8 cellular contexts compared by ENCODE assay signal in the genomic region with DNA sequence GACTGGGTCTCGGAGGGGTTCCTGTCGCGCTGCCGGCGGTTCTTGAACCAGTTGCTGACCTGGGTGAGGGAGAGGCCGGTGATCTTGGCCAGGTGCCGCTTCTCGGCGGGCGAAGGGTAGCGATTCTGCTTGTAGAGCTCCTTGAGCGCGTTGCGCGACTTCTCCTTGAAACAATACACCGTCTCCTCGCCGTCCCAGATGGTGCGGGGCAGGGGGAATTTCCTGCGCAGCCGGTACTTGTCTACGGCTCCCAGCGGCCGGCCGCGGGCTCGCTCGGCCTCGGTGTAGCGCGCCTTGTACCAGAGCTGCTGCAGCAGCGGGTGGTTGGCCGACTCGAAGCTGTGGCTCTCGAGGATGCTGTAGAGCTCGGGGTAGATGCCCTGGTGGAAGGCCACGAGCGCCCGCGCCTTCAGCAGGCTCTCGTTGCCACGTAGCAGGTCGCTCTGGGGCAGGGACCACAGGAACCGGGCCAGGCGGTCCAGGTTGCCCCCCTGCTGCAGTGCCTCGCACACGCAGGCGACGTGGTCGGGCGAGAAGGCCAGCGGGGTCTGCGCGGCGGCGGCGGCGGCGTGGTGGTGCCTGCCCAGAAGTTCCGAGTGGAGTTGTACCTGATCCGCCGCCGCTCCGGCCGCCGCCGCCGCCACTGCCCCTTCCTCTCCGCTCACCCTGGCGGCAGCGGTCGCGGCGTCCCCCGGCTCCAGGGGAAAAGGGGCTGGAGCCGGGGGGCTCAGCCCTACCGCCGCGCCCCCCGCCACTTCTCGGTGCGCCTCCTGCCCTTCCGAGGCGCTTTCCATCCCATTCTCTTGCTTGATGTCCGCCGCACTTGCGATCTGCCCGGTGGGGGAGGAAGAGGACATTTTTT. TPM values are rescaled to one million over a fixed set of nuclear protein-coding genes. Genes with fewer than 3 reads are reported as not detected.
DNase-seq lines count a peak whose midpoint lies in the region; ATAC-seq and TF ChIP-seq lines count a peak whose summit lies in the region.

No MANE protein-coding gene starts in this region.

- H3K9me3 Mint-ChIP-seq in activated naive CD4-positive, alpha-beta T cell treated with anti-CD3 and anti-CD28 coated beads, Interleukin-2, amount 50 U/mL, for 72 hours, result no peaks in the 10 kb centered on the region

- 0% methylated on average over 68 to 88 of the region's 88 CpGs for WGBS in heart right ventricle, 2 donors

- H3K27me3 ChIP-seq in NT2/D1 (ENCODE audit: insufficient read depth, insufficient read length) (no peaks in the 10 kb centered on the region), heart right ventricle (peaks cover 0 to 100% (median 62%) of the 10 kb centered on the region in 7 donors)

- peak overlapping the region in 3 of 10 donors; percentile 21 to 58 (median 54) for H3K27ac ChIP-seq in heart right ventricle

- H3K9me3 ChIP-seq in NT2/D1 (ENCODE audit: insufficient read depth, low read length) (no peaks in the 10 kb centered on the region), heart right ventricle (no peaks in the 10 kb centered on the region)

- intact Hi-C loops in heart right ventricle (cut with DNase I), result loop anchor here in 3 of 10 donors (5.0 to 10.0 kb wide), 4 partner anchors 66 to 301 kb away; a partner anchor contains a TSS
- intact Hi-C loops in posterior vena cava (cut with DNase I), result loop anchor here in 1 of 2 donors (5.0 kb wide), 1 partner anchor 66 kb away; no protein-coding TSS in a partner anchor

- H3K36me3 ChIP-seq in NT2/D1 (ENCODE audit: insufficient read depth, insufficient read length, low read length), result peaks cover 18% of the 10 kb centered on the region
- no peaks in the 10 kb centered on the region for H3K36me3 ChIP-seq in heart right ventricle

- peaks cover 6% of the 10 kb centered on the region for H3K4me1 ChIP-seq in NT2/D1 (ENCODE audit: insufficient read depth, insufficient read length)
- H3K4me1 ChIP-seq in heart right ventricle, result peaks cover 0 to 34% (median 19%) of the 10 kb centered on the region in 9 donors

- no peak overlapping the region for H3K27ac Mint-ChIP-seq in activated naive CD4-positive, alpha-beta T cell treated with anti-CD3 and anti-CD28 coated beads, Interleukin-2, amount 50 U/mL, for 72 hours

- DNase-seq in NCI-H146 (lab: John Stamatoyannopoulos, UW), result peak; percentile 52
- no peak for DNase-seq in NCI-H146 treated with DMSO at 0.1 percent for 48 hours (lab: John Stamatoyannopoulos, UW; ENCODE audit: unreplicated experiment)
- no peak for DNase-seq in NT2/D1 (ENCODE audit: low read depth, low spot score)
- DNase-seq in activated naive CD4-positive, alpha-beta T cell treated with anti-CD3 and anti-CD28 coated beads, Interleukin-2, amount 50 U/mL, for 72 hours (ENCODE audit: low spot score in 2 of 2), result peak in 1 of 2 donors; percentile 29
- peak; percentile 20 to 32 for DNase-seq in heart right ventricle
- DNase-seq in posterior vena cava (ENCODE audit: low spot score), result peak; percentile 86

- H3K9ac ChIP-seq in NT2/D1 (ENCODE audit: insufficient read length, low read depth), result peak overlapping the region; percentile 93

- ATAC-seq in HG02798 (IDR thresholded peaks at IDR 0.05; ENCODE audit: poor library complexity, unreplicated experiment) (peak; percentile 52), heart right ventricle (peak; percentile 30 to 69 (median 42)), HG03196 (IDR thresholded peaks at IDR 0.05; ENCODE audit: unreplicated experiment) (no peak)
- ATAC-seq in activated naive CD4-positive, alpha-beta T cell treated with anti-CD3 and anti-CD28 coated beads, Interleukin-2, amount 50 U/mL, for 72 hours, result peak; percentile 38 to 48

- peak overlapping the region; percentile 88 for H3K4me3 ChIP-seq in NT2/D1 (ENCODE audit: insufficient read length, low read depth)
- peak overlapping the region; percentile 59 to 80 (median 74) for H3K4me3 ChIP-seq in heart right ventricle

- no peak for TF ChIP-seq CTCF in heart right ventricle (IDR thresholded peaks at IDR 0.05)

- peaks cover 0 to 13% of the 10 kb centered on the region in 2 donors for H3K36me3 Mint-ChIP-seq in activated naive CD4-positive, alpha-beta T cell treated with anti-CD3 and anti-CD28 coated beads, Interleukin-2, amount 50 U/mL, for 72 hours

RNA-seq across cellular contexts. Expression of a gene that starts 0.7 kb away (rescaled TPM):
- total RNA-seq in activated naive CD4-positive, alpha-beta T cell treated with anti-CD3 and anti-CD28 coated beads, Interleukin-2, amount 50 U/mL, for 72 hours, result under 1 TPM in 1 of 2 donors, not detected in 1; 0.21 TPM
- total RNA-seq in heart right ventricle (1 to 10 TPM in 3 of 10 donors, under 1 TPM in 7; 0.59 to 1.5 (median 0.82) TPM), posterior vena cava (1 to 10 TPM; 1.3 to 3.2 TPM)
- polyA plus RNA-seq in heart right ventricle, result under 1 TPM; 0.16 to 0.29 TPM

RNA-seq across cellular contexts. Expression of a gene that starts 11.1 kb away (rescaled TPM):
- total RNA-seq in activated naive CD4-positive, alpha-beta T cell treated with anti-CD3 and anti-CD28 coated beads, Interleukin-2, amount 50 U/mL, for 72 hours, result 10 to 100 TPM; 11.8 to 38.0 TPM
- total RNA-seq in heart right ventricle (10 to 100 TPM; 22.8 to 35.3 (median 29.9) TPM), posterior vena cava (10 to 100 TPM; 25.3 to 34.6 TPM)
- polyA plus RNA-seq in heart right ventricle, result 10 to 100 TPM; 13.9 to 20.5 TPM

Comparison
In these comparisons a context has a peak if more than half of its experiments do, and no peak if none do; other contexts are left out.
1. DNase-seq: peak in NCI-H146 (single experiment), heart right ventricle (2 of 2) and posterior vena cava (single experiment); none in NCI-H146 treated with DMSO at 0.1 percent for 48 hours (single experiment) and NT2/D1 (single experiment).